9 cellular contexts compared by ENCODE assay signal in genomic region chr6:28208180-28208659, GRCh38. TPM values are rescaled to one million over a fixed set of nuclear protein-coding genes. Genes with fewer than 3 reads are reported as not detected.
A peak's percentile ranks its signal among the peaks of the same experiment; 100 is the strongest.
DNase-seq lines count a peak whose midpoint lies in the region; TF ChIP-seq lines count a peak whose summit lies in the region.
"Had no signal": no experiment of that assay in that cellular context is flagged by ENCODE, and none has a peak within 500 bp of the region (broad histone marks: within the 10 kb centered on the region; RNA-seq: fewer than 3 reads in every experiment).

No MANE protein-coding gene starts in this region.

- peaks cover 96% of the 10 kb centered on the region for H3K27me3 Mint-ChIP-seq in osteocyte (ENCODE audit: unreplicated experiment)

- H3K27ac ChIP-seq in prostate gland (no peak overlapping the region), WERI-Rb-1 (no peak overlapping the region)

- peak overlapping the region; percentile 76 for H3K4me3 Mint-ChIP-seq in osteocyte (ENCODE audit: unreplicated experiment)

- H3K36me3 ChIP-seq in NT2/D1 (ENCODE audit: insufficient read depth, insufficient read length, low read length), result no peaks in the 10 kb centered on the region
- H3K36me3 ChIP-seq in prostate gland, result no peaks in the 10 kb centered on the region
- H3K36me3 ChIP-seq in WERI-Rb-1, result no peaks in the 10 kb centered on the region

- H3K4me1 ChIP-seq in NT2/D1 (ENCODE audit: insufficient read depth, insufficient read length) (no peaks in the 10 kb centered on the region), prostate gland (replicated peaks) (no peaks in the 10 kb centered on the region)

- peaks cover 30% of the 10 kb centered on the region for H3K4me1 Mint-ChIP-seq in osteocyte (ENCODE audit: unreplicated experiment)

- intact Hi-C loops in prostate gland (cut with DNase I), result no loop called here

- 9% methylated on average over 20 of the region's 20 CpGs for WGBS in prostate gland

- no peak overlapping the region for H3K27ac Mint-ChIP-seq in osteocyte (ENCODE audit: unreplicated experiment)

- H3K9me3 ChIP-seq in NT2/D1 (ENCODE audit: insufficient read depth, low read length) (no peaks in the 10 kb centered on the region), prostate gland (no peaks in the 10 kb centered on the region), WERI-Rb-1 (ENCODE audit: severe bottlenecking) (peaks cover 3% of the 10 kb centered on the region)

- no peak for TF ChIP-seq POLR2A in prostate gland (IDR thresholded peaks at IDR 0.05)

- no peak overlapping the region for H3K9ac ChIP-seq in NT2/D1 (ENCODE audit: insufficient read length, low read depth)

- peak overlapping the region; percentile 35 for H3K4me3 ChIP-seq in NT2/D1 (ENCODE audit: insufficient read length, low read depth)
- H3K4me3 ChIP-seq in epithelial cell of esophagus (ENCODE audit: low read length), result peak overlapping the region; percentile 64
- H3K4me3 ChIP-seq in prostate gland, result no peak overlapping the region
- H3K4me3 ChIP-seq in WERI-Rb-1 (ENCODE audit: low read depth, low read length), result no peak overlapping the region

- TF ChIP-seq CTCF in epithelial cell of esophagus (IDR thresholded peaks at IDR 0.05; ENCODE audit: insufficient read depth, low read depth, low read length, missing control alignments) (no peak), osteocyte (IDR thresholded peaks at IDR 0.05) (no peak), prostate gland (IDR thresholded peaks at IDR 0.05) (no peak), WERI-Rb-1 (IDR thresholded peaks at IDR 0.05; ENCODE audit: low read depth, low read length) (no peak)

- peaks cover 8% of the 10 kb centered on the region for H3K9me3 Mint-ChIP-seq in osteocyte (ENCODE audit: unreplicated experiment)

- H3K27me3 ChIP-seq in NT2/D1 (ENCODE audit: insufficient read depth, insufficient read length), result peaks cover 89% of the 10 kb centered on the region
- H3K27me3 ChIP-seq in prostate gland (replicated peaks; ENCODE audit: insufficient read depth), result peaks cover 37% of the 10 kb centered on the region
- no peaks in the 10 kb centered on the region for H3K27me3 ChIP-seq in WERI-Rb-1 (ENCODE audit: insufficient read depth, low read depth, severe bottlenecking)

- DNase-seq in ELF-1 (ENCODE audit: low read depth, low spot score), result peak; percentile 57
- DNase-seq in NT2/D1 (ENCODE audit: low read depth, low spot score), result no peak
- DNase-seq in epithelial cell of esophagus (ENCODE audit: low read depth), result peak; percentile 11
- no peak for DNase-seq in osteocyte (ENCODE audit: extremely low spot score, unreplicated experiment)
- no peak for DNase-seq in medulla oblongata (ENCODE audit: extremely low spot score)
- DNase-seq in prostate gland (ENCODE audit: low spot score), result no peak
- no peak for DNase-seq in WERI-Rb-1
- no peak for DNase-seq in NCI-H774 (lab: John Stamatoyannopoulos, UW)
- DNase-seq: NCI-H446 had no signal

- peaks cover 4% of the 10 kb centered on the region for H3K36me3 Mint-ChIP-seq in osteocyte (ENCODE audit: unreplicated experiment)

RNA-seq across cellular contexts. Expression of gene ZSCAN9, which starts 16.9 kb away (rescaled TPM):
- 14.9 and 16.7 TPM in 2 replicates for total RNA-seq in osteocyte
- 10 to 100 TPM; 16.7 to 17.3 TPM for total RNA-seq in prostate gland

RNA-seq across cellular contexts. Expression of gene ZKSCAN4, which starts 43.8 kb away (rescaled TPM):
- 7.2 and 8.0 TPM in 2 replicates for total RNA-seq in osteocyte
- total RNA-seq in prostate gland, result 1 to 10 TPM; 2.7 to 5.8 TPM

RNA-seq across cellular contexts. Expression of gene NKAPL, which starts 50.9 kb away (rescaled TPM):
- not detected in 2 replicates for total RNA-seq in osteocyte
- 1 to 10 TPM in 1 of 2 donors, under 1 TPM in 1; 0.14 to 3.9 TPM for total RNA-seq in prostate gland

RNA-seq across cellular contexts. Expression of gene ZSCAN26, which starts 58.7 kb away (rescaled TPM):
- total RNA-seq in osteocyte (17.5 and 19.8 TPM in 2 replicates), prostate gland (10 to 100 TPM; 25.0 to 30.7 TPM)

Comparison
In these comparisons a context has a peak if more than half of its experiments do, and no peak if none do; other contexts are left out.
1. DNase-seq: peak in ELF-1 (single experiment) and epithelial cell of esophagus (single experiment); none in NT2/D1 (single experiment), osteocyte (single experiment), medulla oblongata (single experiment), prostate gland (single experiment), WERI-Rb-1 (single experiment) and NCI-H774 (single experiment).
2. H3K4me3 ChIP-seq: peak in NT2/D1 (single experiment) and epithelial cell of esophagus (single experiment); none in prostate gland (0 of 2) and WERI-Rb-1 (single experiment).